Comparison of ENCODE assay signal across 8 cellular contexts in the genomic region with DNA sequence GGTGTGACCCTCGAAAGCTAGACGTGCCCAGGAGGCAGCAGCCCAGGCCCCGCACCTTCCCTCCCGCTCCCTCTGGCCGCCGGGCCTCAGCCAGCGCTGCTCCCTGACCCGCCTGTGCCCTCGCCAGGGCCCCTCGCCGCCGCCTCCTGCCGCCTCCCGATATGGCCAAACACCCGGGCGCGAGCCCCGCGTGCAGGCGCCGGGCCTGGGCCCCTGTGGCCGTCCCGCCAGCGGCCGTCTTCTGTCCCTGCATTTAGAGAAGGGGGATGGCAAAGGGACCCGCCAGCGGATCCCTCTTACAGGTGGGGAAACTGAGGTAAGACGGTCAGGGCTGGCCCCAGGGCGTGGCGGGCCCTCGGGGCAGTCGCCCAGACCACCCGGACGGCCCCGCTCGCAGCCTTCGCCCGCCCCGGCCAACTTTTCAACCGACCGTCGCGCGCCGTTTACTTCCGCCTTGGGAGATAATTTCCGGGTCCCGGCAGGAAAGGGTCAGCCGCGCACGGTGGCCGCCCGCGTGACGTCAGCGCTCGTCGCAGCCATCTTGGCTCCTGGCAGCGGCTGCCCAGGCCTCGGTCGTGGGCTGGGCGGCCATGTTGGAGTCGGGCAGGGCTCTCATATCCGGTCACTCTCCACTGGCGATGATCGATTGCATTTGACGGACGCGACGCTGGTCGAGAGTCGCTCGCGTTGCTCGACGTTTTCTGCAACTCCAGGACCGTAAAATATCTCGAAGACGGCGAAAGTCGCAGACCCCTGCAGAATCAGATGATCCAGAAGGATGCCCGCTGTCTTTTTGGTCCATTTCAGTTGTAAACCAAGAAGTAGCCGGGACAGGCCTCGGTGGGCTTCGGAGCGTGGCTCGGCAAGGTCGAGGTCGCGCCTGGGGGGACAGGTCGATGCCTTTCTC. TPM values are rescaled to one million over a fixed set of nuclear protein-coding genes. Genes with fewer than 3 reads are reported as not detected.
DNase-seq lines count a peak whose midpoint lies in the region; ATAC-seq, FAIRE-seq and TF ChIP-seq lines count a peak whose summit lies in the region.

No MANE protein-coding gene starts in this region.

- peak; percentile 87 for ATAC-seq in GM19025 (IDR thresholded peaks at IDR 0.05; ENCODE audit: low read depth, unreplicated experiment)
- ATAC-seq in HG03280 (IDR thresholded peaks at IDR 0.05; ENCODE audit: unreplicated experiment): peak; percentile 86
- no peak for ATAC-seq in HepG2

- no peaks in the 10 kb centered on the region for H3K79me2 ChIP-seq in HepG2 (ENCODE audit: insufficient read depth, low read length)

- no peak overlapping the region for H3K9ac ChIP-seq in HepG2 (ENCODE audit: insufficient read depth, low read depth, low read length)

- no peak for TF ChIP-seq POLR2A in HepG2 (IDR thresholded peaks at IDR 0.05; ENCODE audit: insufficient read depth in 1 of 2, low read depth in 2 of 2, low read length in 2 of 2)

- H3K27me3 ChIP-seq in HepG2 (ENCODE audit: control insufficient read depth in 1 of 2, insufficient read depth in 2 of 2, low read length in 2 of 2): peaks cover 30 to 74% of the 10 kb centered on the region in 2 experiments

- in situ Hi-C loops in HepG2 (cut with HindIII; ENCODE audit: extremely low pct_ligation_motif_present, low pct_unique_long_range_greater_than_20kb): loop anchor here (25.0 kb wide), 1 partner anchor 405 kb away; no protein-coding TSS in a partner anchor

- H3K4me1 ChIP-seq in HepG2 (ENCODE audit: insufficient read depth, low read length): no peaks in the 10 kb centered on the region

- no peak for FAIRE-seq in HepG2 (lab: Jason Lieb, UNC)

- 60% methylated on average over 65 of the region's 91 CpGs for WGBS in HepG2 (ENCODE audit: low lambda C conversion rate)

- no peaks in the 10 kb centered on the region for H3K36me3 ChIP-seq in HepG2 (replicated peaks in 1 of 2; ENCODE audit: control insufficient read depth in 1 of 2, insufficient read depth in 2 of 2, low read length in 2 of 2)

- no peak overlapping the region for H2AFZ ChIP-seq in HepG2 (ENCODE audit: low read length)

- DNase-seq in AG09319 (ENCODE audit: extremely low read depth, low read depth) (peak; percentile 78), NCI-H524 (lab: John Stamatoyannopoulos, UW) (peak; percentile 83 to 89), dermis blood vessel endothelial cell (peak; percentile 96), HepG2 (ENCODE audit: low spot score) (no peak)
- DNase-seq in activated CD4-positive, alpha-beta T cell treated with anti-CD3 and anti-CD28 coated beads, Interleukin-2, amount 50 U/mL, for 24 hours (ENCODE audit: low read depth in 1 of 2, low spot score in 1 of 2): peak; percentile 61 to 78
- peak; percentile 70 for DNase-seq in stimulated activated CD4-positive, alpha-beta T cell treated with anti-CD3 and anti-CD28 coated beads, Interleukin-2, amount 100 ng/mL, for 4 hours (ENCODE audit: low read depth)

- POLR2A ChIA-PET in HepG2 (lab: Yijun Ruan, JAX): no interaction called here

- CTCF ChIA-PET in HepG2 (lab: Yijun Ruan, JAX; ENCODE audit: low intra/inter-chr PET ratio, low total read pairs): no interaction called here

- no peaks in the 10 kb centered on the region for H4K20me1 ChIP-seq in HepG2 (ENCODE audit: insufficient read depth, low read length)

- TF ChIP-seq CTCF in AG09319 (IDR thresholded peaks at IDR 0.05; ENCODE audit: low read depth, low read length): no peak
- TF ChIP-seq CTCF in HepG2 (CRISPR knock-in tag; IDR thresholded peaks at IDR 0.05): no peak

- no peak overlapping the region for H3K27ac ChIP-seq in HepG2 (ENCODE audit: extremely low read length, insufficient read depth, low read length)

- TF ChIP-seq EP300 in HepG2 (IDR thresholded peaks at IDR 0.05; ENCODE audit: low read depth in 2 of 2, low read length in 2 of 2) (no peak), HepG2 (CRISPR knock-in tag; IDR thresholded peaks at IDR 0.05; ENCODE audit: borderline replicate concordance) (no peak)

- intact Hi-C loops in HepG2 (cut with micrococcal nuclease; ENCODE audit: unreplicated experiment): no loop called here

- no peak for TF ChIP-seq RAD21 in HepG2 (CRISPR knock-in tag; IDR thresholded peaks at IDR 0.05)

- BruUV-seq in HepG2 (replicated peaks; lab: Mats Ljungman, UMichigan): no TSS peak

- H3K4me2 ChIP-seq in HepG2 (ENCODE audit: low read depth, low read length): no peak overlapping the region

- no peak overlapping the region for H3K4me3 ChIP-seq in HepG2 (replicated peaks in 1 of 3; ENCODE audit: insufficient read depth in 1 of 3, low read depth in 2 of 3, low read length in 3 of 3)

- H3K9me3 ChIP-seq in HepG2 (ENCODE audit: low read length): no peaks in the 10 kb centered on the region

RNA-seq across cellular contexts. Expression of a gene that starts 7.1 kb away (rescaled TPM):
- total RNA-seq in dermis blood vessel endothelial cell: not detected in 2 replicates
- total RNA-seq in HepG2 (2016; rRNA removed; fragmentation: Illumina TruSeq; extraction: Trizol): not detected in 2 replicates
- not detected in 2 replicates for total RNA-seq in HepG2 (2016; cell fraction: cytosol; rRNA removed; fragmentation: Illumina TruSeq; extraction: Trizol; ENCODE audit: low read depth)
- total RNA-seq in HepG2 (2016; cell fraction: insoluble cytoplasmic fraction; rRNA removed; fragmentation: Illumina TruSeq; extraction: Trizol): not detected in 2 replicates
- not detected in 2 replicates for total RNA-seq in HepG2 (2016; cell fraction: membrane; rRNA removed; fragmentation: Illumina TruSeq; extraction: Trizol)
- not detected in 2 replicates for total RNA-seq in HepG2 (2016; cell fraction: nucleus; rRNA removed; fragmentation: Illumina TruSeq; extraction: Trizol)
- not detected in 2 replicates for polyA plus RNA-seq in HepG2 (2011; rRNA removed)
- not detected in 2 replicates for polyA plus RNA-seq in HepG2 (2011; cell fraction: cytosol; rRNA removed)
- polyA plus RNA-seq in HepG2 (2011; cell fraction: nucleus; rRNA removed): not detected in 2 replicates
- polyA plus RNA-seq in HepG2 (2012): not detected in 2 replicates
- not detected in 2 replicates for polyA plus RNA-seq in HepG2 (2016; cell fraction: cytosol; fragmentation: Illumina TruSeq; extraction: Trizol; ENCODE audit: low read depth)
- polyA plus RNA-seq in HepG2 (2016; cell fraction: insoluble cytoplasmic fraction; fragmentation: Illumina TruSeq; extraction: Trizol; ENCODE audit: low read depth): not detected in 2 replicates
- polyA plus RNA-seq in HepG2 (2016; cell fraction: membrane; fragmentation: Illumina TruSeq; extraction: Trizol; ENCODE audit: low read depth): not detected in 2 replicates
- polyA plus RNA-seq in HepG2 (2016; cell fraction: nucleus; fragmentation: Illumina TruSeq; extraction: Trizol; ENCODE audit: insufficient read depth, low read depth): not detected in 2 replicates
- polyA minus RNA-seq in HepG2 (2011; rRNA and poly(A)+ RNA removed; ENCODE audit: low replicate concordance): not detected in 2 replicates
- polyA minus RNA-seq in HepG2 (2011; cell fraction: cytosol; rRNA and poly(A)+ RNA removed): not detected in 2 replicates
- polyA minus RNA-seq in HepG2 (2011; cell fraction: nucleus; rRNA and poly(A)+ RNA removed): not detected in 2 replicates

RNA-seq across cellular contexts. Expression of a gene that starts 19.2 kb away (rescaled TPM):
- total RNA-seq in dermis blood vessel endothelial cell (20.1 and 23.8 TPM in 2 replicates), HepG2 (2016; rRNA removed; fragmentation: Illumina TruSeq; extraction: Trizol) (8.8 and 22.9 TPM in 2 replicates)
- 14.2 and 15.9 TPM in 2 replicates for total RNA-seq in HepG2 (2016; cell fraction: cytosol; rRNA removed; fragmentation: Illumina TruSeq; extraction: Trizol; ENCODE audit: low read depth)
- total RNA-seq in HepG2 (2016; cell fraction: insoluble cytoplasmic fraction; rRNA removed; fragmentation: Illumina TruSeq; extraction: Trizol): 7.3 and 24.5 TPM in 2 replicates
- 5.5 and 6.8 TPM in 2 replicates for total RNA-seq in HepG2 (2016; cell fraction: membrane; rRNA removed; fragmentation: Illumina TruSeq; extraction: Trizol)
- total RNA-seq in HepG2 (2016; cell fraction: nucleus; rRNA removed; fragmentation: Illumina TruSeq; extraction: Trizol): 26.2 and 31.2 TPM in 2 replicates
- polyA plus RNA-seq in HepG2 (2011; rRNA removed): 7.3 and 8.6 TPM in 2 replicates
- 2.5 and 6.5 TPM in 2 replicates for polyA plus RNA-seq in HepG2 (2011; cell fraction: cytosol; rRNA removed)
- 145 and 298 TPM in 2 replicates for polyA plus RNA-seq in HepG2 (2011; cell fraction: nucleus; rRNA removed)
- 6.6 and 11.8 TPM in 2 replicates for polyA plus RNA-seq in HepG2 (2012)
- 2.3 and 2.5 TPM in 2 replicates for polyA plus RNA-seq in HepG2 (2016; cell fraction: cytosol; fragmentation: Illumina TruSeq; extraction: Trizol; ENCODE audit: low read depth)
- 6.8 and 7.7 TPM in 2 replicates for polyA plus RNA-seq in HepG2 (2016; cell fraction: insoluble cytoplasmic fraction; fragmentation: Illumina TruSeq; extraction: Trizol; ENCODE audit: low read depth)
- polyA plus RNA-seq in HepG2 (2016; cell fraction: membrane; fragmentation: Illumina TruSeq; extraction: Trizol; ENCODE audit: low read depth): 3.5 and 4.5 TPM in 2 replicates
- polyA plus RNA-seq in HepG2 (2016; cell fraction: nucleus; fragmentation: Illumina TruSeq; extraction: Trizol; ENCODE audit: insufficient read depth, low read depth): 103 and 115 TPM in 2 replicates
- polyA minus RNA-seq in HepG2 (2011; rRNA and poly(A)+ RNA removed; ENCODE audit: low replicate concordance): 8.2 and 13.0 TPM in 2 replicates
- polyA minus RNA-seq in HepG2 (2011; cell fraction: cytosol; rRNA and poly(A)+ RNA removed): 2.4 and 3.9 TPM in 2 replicates
- 7.5 and 12.4 TPM in 2 replicates for polyA minus RNA-seq in HepG2 (2011; cell fraction: nucleus; rRNA and poly(A)+ RNA removed)

RNA-seq across cellular contexts. Expression of a gene that starts 19.4 kb away (rescaled TPM):
- total RNA-seq in dermis blood vessel endothelial cell (31.1 and 48.4 TPM in 2 replicates), HepG2 (2016; rRNA removed; fragmentation: Illumina TruSeq; extraction: Trizol) (22.4 and 26.2 TPM in 2 replicates)
- total RNA-seq in HepG2 (2016; cell fraction: cytosol; rRNA removed; fragmentation: Illumina TruSeq; extraction: Trizol; ENCODE audit: low read depth): 18.7 and 21.8 TPM in 2 replicates
- 20.2 and 24.6 TPM in 2 replicates for total RNA-seq in HepG2 (2016; cell fraction: insoluble cytoplasmic fraction; rRNA removed; fragmentation: Illumina TruSeq; extraction: Trizol)
- 34.6 and 36.7 TPM in 2 replicates for total RNA-seq in HepG2 (2016; cell fraction: membrane; rRNA removed; fragmentation: Illumina TruSeq; extraction: Trizol)
- total RNA-seq in HepG2 (2016; cell fraction: nucleus; rRNA removed; fragmentation: Illumina TruSeq; extraction: Trizol): 13.4 and 16.9 TPM in 2 replicates
- 13.1 and 15.9 TPM in 2 replicates for polyA plus RNA-seq in HepG2 (2011; rRNA removed)
- 11.8 and 20.0 TPM in 2 replicates for polyA plus RNA-seq in HepG2 (2011; cell fraction: cytosol; rRNA removed)
- 47.0 and 47.2 TPM in 2 replicates for polyA plus RNA-seq in HepG2 (2011; cell fraction: nucleus; rRNA removed)
- 6.9 and 11.4 TPM in 2 replicates for polyA plus RNA-seq in HepG2 (2012)
- polyA plus RNA-seq in HepG2 (2016; cell fraction: cytosol; fragmentation: Illumina TruSeq; extraction: Trizol; ENCODE audit: low read depth): 23.0 and 24.2 TPM in 2 replicates
- 22.5 and 24.4 TPM in 2 replicates for polyA plus RNA-seq in HepG2 (2016; cell fraction: insoluble cytoplasmic fraction; fragmentation: Illumina TruSeq; extraction: Trizol; ENCODE audit: low read depth)
- polyA plus RNA-seq in HepG2 (2016; cell fraction: membrane; fragmentation: Illumina TruSeq; extraction: Trizol; ENCODE audit: low read depth): 32.9 and 33.9 TPM in 2 replicates
- polyA plus RNA-seq in HepG2 (2016; cell fraction: nucleus; fragmentation: Illumina TruSeq; extraction: Trizol; ENCODE audit: insufficient read depth, low read depth): 29.7 and 35.5 TPM in 2 replicates
- polyA minus RNA-seq in HepG2 (2011; rRNA and poly(A)+ RNA removed; ENCODE audit: low replicate concordance): 20.0 and 21.5 TPM in 2 replicates
- 9.3 and 9.6 TPM in 2 replicates for polyA minus RNA-seq in HepG2 (2011; cell fraction: cytosol; rRNA and poly(A)+ RNA removed)
- polyA minus RNA-seq in HepG2 (2011; cell fraction: nucleus; rRNA and poly(A)+ RNA removed): 8.9 and 13.2 TPM in 2 replicates

RNA-seq across cellular contexts. Expression of a gene that starts 47.1 kb away (rescaled TPM):
- total RNA-seq in dermis blood vessel endothelial cell: 0.09 TPM in 1 of 2 replicates, not detected in the other
- 0.72 and 2.0 TPM in 2 replicates for total RNA-seq in HepG2 (2016; rRNA removed; fragmentation: Illumina TruSeq; extraction: Trizol)
- total RNA-seq in HepG2 (2016; cell fraction: cytosol; rRNA removed; fragmentation: Illumina TruSeq; extraction: Trizol; ENCODE audit: low read depth): 0.30 TPM in 1 of 2 replicates, not detected in the other
- total RNA-seq in HepG2 (2016; cell fraction: insoluble cytoplasmic fraction; rRNA removed; fragmentation: Illumina TruSeq; extraction: Trizol): 1.2 and 2.1 TPM in 2 replicates
- total RNA-seq in HepG2 (2016; cell fraction: membrane; rRNA removed; fragmentation: Illumina TruSeq; extraction: Trizol): 0.31 and 0.38 TPM in 2 replicates
- total RNA-seq in HepG2 (2016; cell fraction: nucleus; rRNA removed; fragmentation: Illumina TruSeq; extraction: Trizol): 1.1 and 2.5 TPM in 2 replicates
- 2.3 and 3.0 TPM in 2 replicates for polyA plus RNA-seq in HepG2 (2011; rRNA removed)
- polyA plus RNA-seq in HepG2 (2011; cell fraction: cytosol; rRNA removed): 1.1 and 1.5 TPM in 2 replicates
- 3.7 and 5.0 TPM in 2 replicates for polyA plus RNA-seq in HepG2 (2011; cell fraction: nucleus; rRNA removed)
- polyA plus RNA-seq in HepG2 (2012): 3.0 and 3.9 TPM in 2 replicates
- polyA plus RNA-seq in HepG2 (2016; cell fraction: cytosol; fragmentation: Illumina TruSeq; extraction: Trizol; ENCODE audit: low read depth): 0.34 and 0.49 TPM in 2 replicates
- polyA plus RNA-seq in HepG2 (2016; cell fraction: insoluble cytoplasmic fraction; fragmentation: Illumina TruSeq; extraction: Trizol; ENCODE audit: low read depth): 0.61 and 0.67 TPM in 2 replicates
- polyA plus RNA-seq in HepG2 (2016; cell fraction: membrane; fragmentation: Illumina TruSeq; extraction: Trizol; ENCODE audit: low read depth): 0.44 and 0.46 TPM in 2 replicates
- 3.3 and 3.5 TPM in 2 replicates for polyA plus RNA-seq in HepG2 (2016; cell fraction: nucleus; fragmentation: Illumina TruSeq; extraction: Trizol; ENCODE audit: insufficient read depth, low read depth)
- polyA minus RNA-seq in HepG2 (2011; rRNA and poly(A)+ RNA removed; ENCODE audit: low replicate concordance): 1.2 and 15.6 TPM in 2 replicates
- 0.79 and 1.8 TPM in 2 replicates for polyA minus RNA-seq in HepG2 (2011; cell fraction: cytosol; rRNA and poly(A)+ RNA removed)
- polyA minus RNA-seq in HepG2 (2011; cell fraction: nucleus; rRNA and poly(A)+ RNA removed): 0.87 and 1.0 TPM in 2 replicates
